In genomic region chr1:54500030-54500389, GRCh38 we compare ENCODE assay signal across 9 cellular contexts. TPM values are rescaled to one million over a fixed set of nuclear protein-coding genes. Genes with fewer than 3 reads are reported as not detected.
DNase-seq lines count a peak whose midpoint lies in the region; ATAC-seq and TF ChIP-seq lines count a peak whose summit lies in the region.
"Had no signal": no experiment of that assay in that cellular context is flagged by ENCODE, and none has a peak within 500 bp of the region (broad histone marks: within the 10 kb centered on the region; RNA-seq: fewer than 3 reads in every experiment).

No MANE protein-coding gene starts in this region.

- no peak for TF ChIP-seq CTCF in right atrium auricular region (IDR thresholded peaks at IDR 0.05)
- TF ChIP-seq CTCF in ascending aorta (IDR thresholded peaks at IDR 0.05): no peak
- no peak for TF ChIP-seq CTCF in lower lobe of right lung (IDR thresholded peaks at IDR 0.05)

- intact Hi-C loops in Right ventricle myocardium superior (cut with DNase I): loop anchor here (10.0 kb wide), 1 partner anchor 315 kb away; no protein-coding TSS in a partner anchor
- intact Hi-C loops in ascending aorta (cut with DNase I): no loop called here
- intact Hi-C loops in lower lobe of right lung (cut with DNase I): no loop called here

- in situ Hi-C loops in KBM-7 (cut with MboI; ENCODE audit: low pct_unique_long_range_greater_than_20kb, low sequenced_read_pairs): no loop called here

- H3K27me3 ChIP-seq in right atrium auricular region (no peaks in the 10 kb centered on the region), ascending aorta (no peaks in the 10 kb centered on the region), lower lobe of right lung (ENCODE audit: low read depth) (peaks cover 40% of the 10 kb centered on the region)

- H3K36me3 ChIP-seq in right atrium auricular region (no peaks in the 10 kb centered on the region), ascending aorta (no peaks in the 10 kb centered on the region), lower lobe of right lung (no peaks in the 10 kb centered on the region)

- H3K4me1 ChIP-seq in right atrium auricular region (peaks cover 0 to 13% of the 10 kb centered on the region in 2 donors), ascending aorta (peaks cover 0 to 10% of the 10 kb centered on the region in 2 donors), lower lobe of right lung (peaks cover 15% of the 10 kb centered on the region)
- H3K4me1 ChIP-seq: psoas muscle had no signal

- H3K27ac ChIP-seq in right atrium auricular region (no peak overlapping the region), ascending aorta (no peak overlapping the region), lower lobe of right lung (no peak overlapping the region)
- H3K27ac ChIP-seq: psoas muscle had no signal

- DNase-seq in Right ventricle myocardium superior: no peak
- DNase-seq in right atrium auricular region (ENCODE audit: low spot score): no peak
- DNase-seq in ascending aorta (ENCODE audit: low spot score in 2 of 2): no peak
- DNase-seq in lower lobe of right lung: no peak
- DNase-seq in SKM-1 (lab: John Stamatoyannopoulos, UW; ENCODE audit: unreplicated experiment): no peak
- DNase-seq in stimulated activated CD4-positive, alpha-beta T cell treated with anti-CD3 and anti-CD28 coated beads, Interleukin-1b, Interleukin-23, amount 100 ng/mL, for 48 hours: no peak
- no peak for DNase-seq in stimulated activated CD4-positive, alpha-beta T cell treated with anti-CD3 and anti-CD28 coated beads, Interleukin-2, amount 100 ng/mL, for 24 hours
- DNase-seq in KBM-7: no peak
- DNase-seq: psoas muscle had no signal

- H3K4me3 ChIP-seq in right atrium auricular region (peak overlapping the region in 1 of 2 donors; percentile 48), ascending aorta (peak overlapping the region; percentile 58 to 70), lower lobe of right lung (peak overlapping the region; percentile 40)

- ATAC-seq in Right ventricle myocardium superior (ENCODE audit: poor library complexity) (peak; percentile 55), lower lobe of right lung (peak; percentile 54 to 66)

- no peaks in the 10 kb centered on the region for H3K9me3 ChIP-seq in right atrium auricular region
- H3K9me3 ChIP-seq in ascending aorta: no peaks in the 10 kb centered on the region
- H3K9me3 ChIP-seq in lower lobe of right lung: no peaks in the 10 kb centered on the region
- H3K9me3 ChIP-seq: psoas muscle had no signal

RNA-seq across cellular contexts. Expression of gene ACOT11, which starts 48.0 kb away (rescaled TPM):
- total RNA-seq in Right ventricle myocardium superior (38.5 TPM), right atrium auricular region (10 to 100 TPM in 1 of 2 donors, 1 to 10 TPM in 1; 9.1 to 27.0 TPM), ascending aorta (30.4 TPM), lower lobe of right lung (5.0 TPM)
